23 cellular contexts compared by ENCODE assay signal in the genomic region with DNA sequence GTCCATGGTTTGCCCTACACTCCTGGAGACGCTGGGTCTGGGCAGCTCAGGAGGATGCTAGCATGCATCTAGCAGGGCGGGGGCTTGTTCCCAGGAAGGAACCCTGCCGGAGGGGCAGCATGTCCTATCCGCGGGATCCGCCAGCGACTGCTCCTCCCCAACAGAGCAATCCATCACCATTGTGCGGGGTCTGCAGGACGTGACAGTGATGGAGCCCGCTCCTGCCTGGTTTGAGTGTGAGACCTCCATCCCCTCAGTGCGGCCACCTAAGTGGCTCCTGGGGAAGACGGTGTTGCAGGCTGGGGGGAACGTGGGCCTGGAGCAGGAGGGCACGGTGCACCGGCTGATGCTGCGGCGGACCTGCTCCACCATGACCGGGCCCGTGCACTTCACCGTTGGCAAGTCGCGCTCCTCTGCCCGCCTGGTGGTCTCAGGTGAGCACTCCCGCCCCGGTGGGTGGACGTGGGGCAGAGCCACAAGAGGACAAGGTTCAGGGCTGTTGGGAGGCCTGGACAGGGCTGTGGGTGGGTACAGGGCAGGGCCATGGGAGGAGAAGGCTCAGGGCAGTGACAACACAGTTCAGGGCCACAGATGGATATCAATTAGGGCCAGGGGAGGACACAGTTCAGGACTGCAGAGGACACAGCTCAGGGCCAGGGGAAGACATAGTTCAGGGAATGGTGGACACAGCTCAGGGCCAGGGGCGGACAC.
DNase-seq lines count a peak whose midpoint lies in the region; ATAC-seq, FAIRE-seq and TF ChIP-seq lines count a peak whose summit lies in the region.
"Had no signal": no experiment of that assay in that cellular context is flagged by ENCODE, and none has a peak within 500 bp of the region (broad histone marks: within the 10 kb centered on the region; RNA-seq: fewer than 3 reads in every experiment).

No MANE protein-coding gene starts in this region.

- H3K27me3 ChIP-seq in RWPE2 (ENCODE audit: insufficient read depth, poor library complexity, severe bottlenecking), result no peaks in the 10 kb centered on the region
- H3K27me3 ChIP-seq in HepG2 (ENCODE audit: control insufficient read depth in 1 of 2, insufficient read depth in 2 of 2, low read length in 2 of 2), result peaks cover 8 to 55% of the 10 kb centered on the region in 2 experiments
- H3K27me3 ChIP-seq: brain microvascular endothelial cell, colonic mucosa, esophagus squamous epithelium, MG63, uterus had no signal

- H3K9ac ChIP-seq in HepG2 (ENCODE audit: insufficient read depth, low read depth, low read length), result no peak overlapping the region

- POLR2A ChIA-PET in HepG2 (lab: Yijun Ruan, JAX), result no interaction called here

- intact Hi-C loops in CD14-positive monocyte (cut with micrococcal nuclease) (no loop called here), HepG2 (cut with micrococcal nuclease; ENCODE audit: unreplicated experiment) (no loop called here), sciatic nerve (cut with DNase I) (no loop called here)

- H4K20me1 ChIP-seq in HepG2 (ENCODE audit: insufficient read depth, low read length), result no peaks in the 10 kb centered on the region

- in situ Hi-C loops in HepG2 (cut with HindIII; ENCODE audit: extremely low pct_ligation_motif_present, low pct_unique_long_range_greater_than_20kb), result no loop called here

- no peak for TF ChIP-seq POLR2A in HepG2 (IDR thresholded peaks at IDR 0.05; ENCODE audit: insufficient read depth in 1 of 2, low read depth in 2 of 2, low read length in 2 of 2)

- H3K4me1 ChIP-seq in RWPE2 (ENCODE audit: insufficient read depth, poor library complexity, severe bottlenecking), result no peaks in the 10 kb centered on the region
- H3K4me1 ChIP-seq in HepG2 (ENCODE audit: insufficient read depth, low read length), result peaks cover 25% of the 10 kb centered on the region; the same call in 1 of the 2 replicates
- H3K4me1 ChIP-seq: colonic mucosa, uterus had no signal

- H3K9me3 ChIP-seq in RWPE2 (ENCODE audit: severe bottlenecking), result no peaks in the 10 kb centered on the region
- H3K9me3 ChIP-seq in HepG2 (ENCODE audit: low read length), result no peaks in the 10 kb centered on the region
- H3K9me3 ChIP-seq: colonic mucosa, esophagus squamous epithelium, lower lobe of right lung, MG63, psoas muscle, uterus had no signal

- ATAC-seq in RWPE2 (ENCODE audit: low read depth) (no peak), HepG2 (peak; percentile 25), sciatic nerve (no peak), HG03432 (IDR thresholded peaks at IDR 0.05; ENCODE audit: unreplicated experiment) (no peak)
- ATAC-seq: GM12878, lower lobe of right lung, psoas muscle had no signal

- no peak for TF ChIP-seq RAD21 in HepG2 (CRISPR knock-in tag; IDR thresholded peaks at IDR 0.05)

- H3K27ac Mint-ChIP-seq in CD14-positive monocyte, result peak overlapping the region in 1 of 7 donors; percentile 46

- no peak for TF ChIP-seq CTCF in CD14-positive monocyte (IDR thresholded peaks at IDR 0.05)
- TF ChIP-seq CTCF in RWPE2 (IDR thresholded peaks at IDR 0.05; ENCODE audit: poor library complexity, severe bottlenecking), result no peak
- no peak for TF ChIP-seq CTCF in HepG2 (CRISPR knock-in tag; IDR thresholded peaks at IDR 0.05)

- H3K9me3 Mint-ChIP-seq in CD14-positive monocyte, result peaks cover 0 to 7% (median 0%) of the 10 kb centered on the region in 7 donors

- CTCF ChIA-PET in HepG2 (lab: Yijun Ruan, JAX; ENCODE audit: low intra/inter-chr PET ratio, low total read pairs), result no interaction called here

- H3K4me2 ChIP-seq in HepG2 (ENCODE audit: low read depth, low read length), result no peak overlapping the region

- H3K36me3 Mint-ChIP-seq in CD14-positive monocyte, result peaks cover 0 to 4% of the 10 kb centered on the region in 2 donors

- no peak overlapping the region for H2AFZ ChIP-seq in HepG2 (ENCODE audit: low read length)

- H3K36me3 ChIP-seq in RWPE2 (ENCODE audit: low read depth), result no peaks in the 10 kb centered on the region
- H3K36me3 ChIP-seq in HepG2 (replicated peaks in 1 of 2; ENCODE audit: control insufficient read depth in 1 of 2, insufficient read depth in 2 of 2, low read length in 2 of 2), result no peaks in the 10 kb centered on the region
- H3K36me3 ChIP-seq: brain microvascular endothelial cell, colonic mucosa, MG63, uterus, WERI-Rb-1 had no signal

- H3K27ac ChIP-seq in RWPE2 (ENCODE audit: poor library complexity, severe bottlenecking) (no peak overlapping the region), HepG2 (ENCODE audit: extremely low read length, insufficient read depth, low read length) (no peak overlapping the region)
- H3K27ac ChIP-seq: brain microvascular endothelial cell, colonic mucosa, esophagus squamous epithelium, lower lobe of right lung, psoas muscle, uterus, WERI-Rb-1 had no signal

- DNase-seq in CD14-positive monocyte (ENCODE audit: low spot score) (peak; percentile 37), RWPE2 (ENCODE audit: low spot score) (peak; percentile 28), HepG2 (ENCODE audit: low spot score) (no peak), sciatic nerve (ENCODE audit: low spot score) (peak; percentile 55), superior temporal gyrus (ENCODE audit: extremely low spot score) (no peak)
- DNase-seq in stimulated activated CD4-positive, alpha-beta T cell treated with anti-CD3 and anti-CD28 coated beads, Interleukin-4, amount 100 ng/mL, for 24 hours, result no peak
- DNase-seq: activated T-cell treated with anti-CD3 and anti-CD28 coated beads for 4 hours, brain microvascular endothelial cell, colonic mucosa, esophagus squamous epithelium, hypothalamus, KBM-7, MG63, NCI-H446, NCI-H82, uterus, WERI-Rb-1 had no signal

- FAIRE-seq in HepG2 (lab: Jason Lieb, UNC), result no peak
- FAIRE-seq: D721Med, frontal cortex, GM12878 had no signal

- H3K27me3 Mint-ChIP-seq in CD14-positive monocyte (ENCODE audit: low read depth in 3 of 3), result peaks cover 6 to 16% (median 10%) of the 10 kb centered on the region in 3 donors

- peaks cover 14% of the 10 kb centered on the region for H3K4me1 Mint-ChIP-seq in CD14-positive monocyte

- no CpG with 5 or more reads among the region's 27 CpGs for WGBS in HepG2 (ENCODE audit: low lambda C conversion rate)

- no peaks in the 10 kb centered on the region for H3K79me2 ChIP-seq in HepG2 (ENCODE audit: insufficient read depth, low read length)

- no peak overlapping the region for H3K4me3 Mint-ChIP-seq in CD14-positive monocyte

- no peak for TF ChIP-seq EP300 in HepG2 (IDR thresholded peaks at IDR 0.05; ENCODE audit: low read depth in 2 of 2, low read length in 2 of 2)
- no peak for TF ChIP-seq EP300 in HepG2 (CRISPR knock-in tag; IDR thresholded peaks at IDR 0.05; ENCODE audit: borderline replicate concordance)

- H3K4me3 ChIP-seq in RWPE2 (ENCODE audit: severe bottlenecking), result no peak overlapping the region
- no peak overlapping the region for H3K4me3 ChIP-seq in HepG2 (replicated peaks in 1 of 3; ENCODE audit: insufficient read depth in 1 of 3, low read depth in 2 of 3, low read length in 3 of 3)
- H3K4me3 ChIP-seq: colonic mucosa, esophagus squamous epithelium, GM12878, lower lobe of right lung, MG63, psoas muscle, uterus had no signal

- BruUV-seq in HepG2 (replicated peaks; lab: Mats Ljungman, UMichigan), result no TSS peak

TF ChIP-seq in HepG2, 621 proteins besides CTCF, POLR2A, EP300 and RAD21 (continues in another document):
- TF ChIP-seq SKI (IDR thresholded peaks at IDR 0.05; ENCODE audit: partially characterized antibody) (no peak), GZF1 (CRISPR knock-in tag; IDR thresholded peaks at IDR 0.05) (no peak), ZNF746 (CRISPR knock-in tag; IDR thresholded peaks at IDR 0.05) (no peak), CAMTA2 (CRISPR knock-in tag; IDR thresholded peaks at IDR 0.05; ENCODE audit: borderline replicate concordance) (no peak), ZNF790 (CRISPR knock-in tag; IDR thresholded peaks at IDR 0.05; ENCODE audit: borderline replicate concordance) (no peak), SALL1 (CRISPR knock-in tag; IDR thresholded peaks at IDR 0.05) (peak; percentile 51; the same call in 1 of the 2 replicates), KLF15 (CRISPR knock-in tag; IDR thresholded peaks at IDR 0.05; ENCODE audit: borderline replicate concordance) (no peak), MAFF (IDR thresholded peaks at IDR 0.05; ENCODE audit: low read depth, low read length) (no peak), NFE2L1 (CRISPR knock-in tag; IDR thresholded peaks at IDR 0.05; ENCODE audit: borderline replicate concordance) (no peak), ZNF234 (CRISPR knock-in tag; conservative IDR thresholded peaks at IDR 0.05) (no peak), ZNF7 (CRISPR knock-in tag; IDR thresholded peaks at IDR 0.05) (no peak), ZFP37 (CRISPR knock-in tag; IDR thresholded peaks at IDR 0.05; ENCODE audit: borderline replicate concordance) (no peak), ZNF446 (CRISPR knock-in tag; IDR thresholded peaks at IDR 0.05) (no peak), RARA (CRISPR knock-in tag; IDR thresholded peaks at IDR 0.05) (peak; percentile 35; the same call in 1 of the 2 replicates), NR2C2 (CRISPR knock-in tag; IDR thresholded peaks at IDR 0.05; ENCODE audit: borderline replicate concordance) (peak; percentile 57; the same call in 1 of the 2 replicates)

Comparison
In these comparisons a context has a peak if more than half of its experiments do, and no peak if none do; other contexts are left out.
1. DNase-seq: peak in CD14-positive monocyte (single experiment), RWPE2 (single experiment) and sciatic nerve (single experiment); none in HepG2 (single experiment), superior temporal gyrus (single experiment) and stimulated activated CD4-positive, alpha-beta T cell treated with anti-CD3 and anti-CD28 coated beads, Interleukin-4, amount 100 ng/mL, for 24 hours (single experiment).